Comparison of ENCODE assay signal across 8 cellular contexts in genomic region chr7:99616359-99617186, GRCh38. TPM values are rescaled to one million over a fixed set of nuclear protein-coding genes. Genes with fewer than 3 reads are reported as not detected.
DNase-seq lines count a peak whose midpoint lies in the region; ATAC-seq and TF ChIP-seq lines count a peak whose summit lies in the region.

Gene ZSCAN25 (plus strand): TSS chr7:99616946. CDS start chr7:99619607, 2,661 bp downstream.

- 0 out of 2 replicates have a peak, but pooled peaks cover 13% of the 10 kb centered on the region for H4K20me1 ChIP-seq in BLaER1

- peaks cover 59% of the 10 kb centered on the region for H3K4me1 Mint-ChIP-seq in activated CD4-positive, alpha-beta T cell treated with anti-CD3 and anti-CD28 coated beads, Interleukin-2, amount 10 ng/mL, durations not matched to agents 7 days and 5 days
- H3K4me1 Mint-ChIP-seq in dendritic cell treated with granulocyte-macrophage colony-stimulating factor and Interleukin-4, amounts not matched to agents 40 ng/mL and 50 ng/mL, for 4 days (ENCODE audit: low read depth) = peaks cover 54% of the 10 kb centered on the region

- TF ChIP-seq CTCF in left lung (IDR thresholded peaks at IDR 0.05) = peak; percentile 17 to 25

- H3K27me3 ChIP-seq in BLaER1 = no peaks in the 10 kb centered on the region
- no peaks in the 10 kb centered on the region for H3K27me3 ChIP-seq in left lung

- H3K27ac ChIP-seq in BLaER1 = peak within 1 kb of the TSS; percentile 92
- peak within 1 kb of the TSS; percentile 50 to 82 for H3K27ac ChIP-seq in left lung

- DNase-seq in GM19238 (ENCODE audit: insufficient read length, low spot score) (peak; percentile 91), NCI-H524 treated with DMSO at 0.1 percent for 48 hours (lab: John Stamatoyannopoulos, UW) (peak; percentile 81), left lung (peak; percentile 89 to 94)
- DNase-seq in activated CD4-positive, alpha-beta T cell treated with anti-CD3 and anti-CD28 coated beads, Interleukin-2, amount 10 ng/mL, durations not matched to agents 7 days and 5 days = peak; percentile 87
- peak; percentile 79 to 80 for DNase-seq in stimulated activated CD4-positive, alpha-beta T cell treated with anti-CD3 and anti-CD28 coated beads, Interleukin-2, amount 100 ng/mL, for 48 hours

- intact Hi-C loops in dendritic cell treated with granulocyte-macrophage colony-stimulating factor and Interleukin-4, amounts not matched to agents 40 ng/mL and 50 ng/mL, for 4 days (cut with micrococcal nuclease) = loop anchor here (10.0 kb wide), 1 partner anchor 112 kb away; the partner anchor contains the start of genes ZKSCAN5 and ZNF394
- intact Hi-C loops in left lung (cut with DNase I) = no loop called here

- peak within 1 kb of the TSS; percentile 93 for H3K4me2 ChIP-seq in BLaER1

- H3K9me3 Mint-ChIP-seq in activated CD4-positive, alpha-beta T cell treated with anti-CD3 and anti-CD28 coated beads, Interleukin-2, amount 10 ng/mL, durations not matched to agents 7 days and 5 days = peaks cover 9% of the 10 kb centered on the region
- H3K9me3 Mint-ChIP-seq in dendritic cell treated with granulocyte-macrophage colony-stimulating factor and Interleukin-4, amounts not matched to agents 40 ng/mL and 50 ng/mL, for 4 days = no peaks in the 10 kb centered on the region

- ATAC-seq in HG03442 (IDR thresholded peaks at IDR 0.05; ENCODE audit: unreplicated experiment) = peak; percentile 88
- peak; percentile 99 for ATAC-seq in left lung

- peak within 1 kb of the TSS; percentile 95 for H3K9ac ChIP-seq in BLaER1

- POLR2A ChIA-PET in activated CD4-positive, alpha-beta T cell treated with anti-CD3 and anti-CD28 coated beads, Interleukin-2, amount 10 ng/mL, durations not matched to agents 7 days and 5 days (lab: Charles Lee) = no interaction called here

- H3K27ac Mint-ChIP-seq in activated CD4-positive, alpha-beta T cell treated with anti-CD3 and anti-CD28 coated beads, Interleukin-2, amount 10 ng/mL, durations not matched to agents 7 days and 5 days = peak within 1 kb of the TSS; percentile 94
- H3K27ac Mint-ChIP-seq in dendritic cell treated with granulocyte-macrophage colony-stimulating factor and Interleukin-4, amounts not matched to agents 40 ng/mL and 50 ng/mL, for 4 days = peak within 1 kb of the TSS; percentile 94

- H3K9me3 ChIP-seq in BLaER1 = no peaks in the 10 kb centered on the region
- no peaks in the 10 kb centered on the region for H3K9me3 ChIP-seq in left lung

- peaks cover 39% of the 10 kb centered on the region for H3K36me3 Mint-ChIP-seq in activated CD4-positive, alpha-beta T cell treated with anti-CD3 and anti-CD28 coated beads, Interleukin-2, amount 10 ng/mL, durations not matched to agents 7 days and 5 days (ENCODE audit: low read depth)
- H3K36me3 Mint-ChIP-seq in dendritic cell treated with granulocyte-macrophage colony-stimulating factor and Interleukin-4, amounts not matched to agents 40 ng/mL and 50 ng/mL, for 4 days (ENCODE audit: low read depth) = peaks cover 50% of the 10 kb centered on the region

- H3K4me3 Mint-ChIP-seq in activated CD4-positive, alpha-beta T cell treated with anti-CD3 and anti-CD28 coated beads, Interleukin-2, amount 10 ng/mL, durations not matched to agents 7 days and 5 days = peak within 1 kb of the TSS; percentile 98
- peak within 1 kb of the TSS; percentile 92 for H3K4me3 Mint-ChIP-seq in dendritic cell treated with granulocyte-macrophage colony-stimulating factor and Interleukin-4, amounts not matched to agents 40 ng/mL and 50 ng/mL, for 4 days

- peak within 1 kb of the TSS; percentile 99 for H3K4me3 ChIP-seq in BLaER1
- peak within 1 kb of the TSS; percentile 73 to 90 for H3K4me3 ChIP-seq in left lung

- CTCF ChIA-PET in activated CD4-positive, alpha-beta T cell treated with anti-CD3 and anti-CD28 coated beads, Interleukin-2, amount 10 ng/mL, durations not matched to agents 7 days and 5 days (lab: Charles Lee) = interaction anchor here (0.8 to 1.8 kb wide), 5 partner anchors 9 to 18 kb away, joined by 3 to 6 read pairs (median 3); partner anchors contain the start of gene TMEM225B

- peaks cover 5% of the 10 kb centered on the region for H3K27me3 Mint-ChIP-seq in activated CD4-positive, alpha-beta T cell treated with anti-CD3 and anti-CD28 coated beads, Interleukin-2, amount 10 ng/mL, durations not matched to agents 7 days and 5 days
- peaks cover 18% of the 10 kb centered on the region for H3K27me3 Mint-ChIP-seq in dendritic cell treated with granulocyte-macrophage colony-stimulating factor and Interleukin-4, amounts not matched to agents 40 ng/mL and 50 ng/mL, for 4 days

- peaks cover 33% of the 10 kb centered on the region for H3K36me3 ChIP-seq in BLaER1
- H3K36me3 ChIP-seq in left lung = peaks cover 0 to 32% of the 10 kb centered on the region in 2 donors

- H3K4me1 ChIP-seq in BLaER1 (peaks cover 19% of the 10 kb centered on the region), left lung (peaks cover 7 to 20% of the 10 kb centered on the region in 2 donors)

RNA-seq across cellular contexts. Expression of gene ZSCAN25, which starts in this region (rescaled TPM):
- 10 to 100 TPM; 28.5 to 31.1 TPM for total RNA-seq in activated CD4-positive, alpha-beta T cell treated with anti-CD3 and anti-CD28 coated beads, Interleukin-2, amount 10 ng/mL, durations not matched to agents 7 days and 5 days
- 10 to 100 TPM; 15.3 to 17.5 TPM for total RNA-seq in left lung

Comparison
In these comparisons a context has a peak if more than half of its experiments do, and no peak if none do; other contexts are left out.
1. Peak in every context shown above with its lines: DNase-seq, ATAC-seq, H3K4me3 ChIP-seq and H3K27ac ChIP-seq.